In the genomic region with DNA sequence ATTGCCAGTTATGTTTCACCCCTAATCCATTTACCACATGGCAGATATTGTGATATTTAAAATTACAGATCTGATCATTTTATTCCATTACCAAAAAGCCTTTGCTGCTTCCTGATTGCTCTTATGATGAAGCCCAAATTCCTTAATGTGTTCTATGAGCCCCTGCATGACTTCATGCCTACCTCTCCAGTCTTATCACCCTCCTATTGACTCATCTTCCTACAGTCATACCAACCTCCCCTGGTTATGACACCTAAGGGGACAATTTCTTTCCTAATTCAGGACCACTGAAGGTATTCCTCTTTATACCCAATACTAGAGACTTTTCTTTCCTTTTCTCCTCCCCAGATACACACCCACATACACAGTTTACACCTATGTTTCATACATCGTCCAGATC, we compare ENCODE assay signal across 22 cellular contexts. TPM values are rescaled to one million over a fixed set of nuclear protein-coding genes. Genes with fewer than 3 reads are reported as not detected.
A peak's percentile ranks its signal among the peaks of the same experiment; 100 is the strongest.
DNase-seq lines count a peak whose midpoint lies in the region; ATAC-seq and TF ChIP-seq lines count a peak whose summit lies in the region.
"Had no signal": no experiment of that assay in that cellular context is flagged by ENCODE, and none has a peak within 500 bp of the region (broad histone marks: within the 10 kb centered on the region; RNA-seq: fewer than 3 reads in every experiment).

No MANE protein-coding gene starts in this region.

- H3K27ac ChIP-seq in endodermal cell (ENCODE audit: low read depth, low read length): no peak overlapping the region
- H3K27ac ChIP-seq: gastrocnemius medialis, RWPE1 had no signal

- H3K36me3 ChIP-seq in endodermal cell (ENCODE audit: control insufficient read depth, insufficient read depth, low read length): peaks cover 43% of the 10 kb centered on the region
- H3K36me3 ChIP-seq: gastrocnemius medialis had no signal

- peaks cover 19% of the 10 kb centered on the region for H3K9me3 ChIP-seq in endodermal cell (ENCODE audit: control insufficient read depth, low read length)
- H3K9me3 ChIP-seq: gastrocnemius medialis had no signal

- no peaks in the 10 kb centered on the region for H3K27me3 ChIP-seq in endodermal cell (ENCODE audit: control insufficient read depth, insufficient read depth, low read length, poor library complexity, severe bottlenecking)
- H3K27me3 ChIP-seq: gastrocnemius medialis had no signal

- peak overlapping the region in 1 of 2 donors; percentile 56 for H3K27ac Mint-ChIP-seq in activated naive CD4-positive, alpha-beta T cell treated with anti-CD3 and anti-CD28 coated beads, Interleukin-2, amount 50 U/mL, for 72 hours
- H3K27ac Mint-ChIP-seq in activated B cell treated with CpG ODN at 0.5 μM for 24 hours: peak overlapping the region; percentile 1
- H3K27ac Mint-ChIP-seq in memory B cell: peak overlapping the region; percentile 80
- no peak overlapping the region for H3K27ac Mint-ChIP-seq in endodermal cell
- no peak overlapping the region for H3K27ac Mint-ChIP-seq in activated T-helper 1 cell treated with anti-CD3 and anti-CD28 coated beads, Interleukin-12 subunit alpha, Interleukin-12 subunit beta, Interleukin-2, Interleukin-4 antibody, amounts not matched to agents 30 ng/mL and 10 ng/mL and 1 ng/mL, durations not matched to agents 14 hours and 24 hours and 36 hours
- H3K27ac Mint-ChIP-seq: activated naive CD8-positive, alpha-beta T cell treated with anti-CD3 and anti-CD28 coated beads, Interleukin-2, amount 10 ng/mL, durations not matched to agents 7 days and 5 days; dendritic cell treated with granulocyte-macrophage colony-stimulating factor and Interleukin-4, amounts not matched to agents 40 ng/mL and 50 ng/mL, for 4 days had no signal

- 89 to 100% methylated on average over 1 of the region's 1 CpG for WGBS in endodermal cell (ENCODE audit: insufficient coverage in 1 of 2, insufficient read length in 1 of 2), 2 experiments

- H3K9me3 Mint-ChIP-seq in activated naive CD4-positive, alpha-beta T cell treated with anti-CD3 and anti-CD28 coated beads, Interleukin-2, amount 50 U/mL, for 72 hours: peaks cover 7 to 14% of the 10 kb centered on the region in 2 donors
- H3K9me3 Mint-ChIP-seq in activated B cell treated with CpG ODN at 0.5 μM for 24 hours (peaks cover 3% of the 10 kb centered on the region), memory B cell (peaks cover 6% of the 10 kb centered on the region), endodermal cell (peaks cover 28% of the 10 kb centered on the region)
- H3K9me3 Mint-ChIP-seq in activated T-helper 1 cell treated with anti-CD3 and anti-CD28 coated beads, Interleukin-12 subunit alpha, Interleukin-12 subunit beta, Interleukin-2, Interleukin-4 antibody, amounts not matched to agents 30 ng/mL and 10 ng/mL and 1 ng/mL, durations not matched to agents 14 hours and 24 hours and 36 hours: peaks cover 9% of the 10 kb centered on the region

- intact Hi-C loops in activated B cell treated with CpG ODN at 0.5 μM for 24 hours (cut with micrococcal nuclease): no loop called here
- intact Hi-C loops in activated T-helper 1 cell treated with anti-CD3 and anti-CD28 coated beads, Interleukin-12 subunit alpha, Interleukin-12 subunit beta, Interleukin-2, Interleukin-4 antibody, amounts not matched to agents 30 ng/mL and 10 ng/mL and 1 ng/mL, durations not matched to agents 14 hours and 24 hours and 36 hours (cut with micrococcal nuclease): no loop called here

- H3K27me3 Mint-ChIP-seq in activated B cell treated with CpG ODN at 0.5 μM for 24 hours (no peaks in the 10 kb centered on the region), memory B cell (no peaks in the 10 kb centered on the region), endodermal cell (ENCODE audit: insufficient read depth) (no peaks in the 10 kb centered on the region)
- no peaks in the 10 kb centered on the region for H3K27me3 Mint-ChIP-seq in activated T-helper 1 cell treated with anti-CD3 and anti-CD28 coated beads, Interleukin-12 subunit alpha, Interleukin-12 subunit beta, Interleukin-2, Interleukin-4 antibody, amounts not matched to agents 30 ng/mL and 10 ng/mL and 1 ng/mL, durations not matched to agents 14 hours and 24 hours and 36 hours (ENCODE audit: insufficient read depth)
- H3K27me3 Mint-ChIP-seq: activated naive CD8-positive, alpha-beta T cell treated with anti-CD3 and anti-CD28 coated beads, Interleukin-2, amount 10 ng/mL, durations not matched to agents 7 days and 5 days; dendritic cell treated with granulocyte-macrophage colony-stimulating factor and Interleukin-4, amounts not matched to agents 40 ng/mL and 50 ng/mL, for 4 days had no signal

- H3K4me3 Mint-ChIP-seq in activated B cell treated with CpG ODN at 0.5 μM for 24 hours (no peak overlapping the region), memory B cell (no peak overlapping the region), endodermal cell (no peak overlapping the region)
- no peak overlapping the region for H3K4me3 Mint-ChIP-seq in activated T-helper 1 cell treated with anti-CD3 and anti-CD28 coated beads, Interleukin-12 subunit alpha, Interleukin-12 subunit beta, Interleukin-2, Interleukin-4 antibody, amounts not matched to agents 30 ng/mL and 10 ng/mL and 1 ng/mL, durations not matched to agents 14 hours and 24 hours and 36 hours
- H3K4me3 Mint-ChIP-seq: activated naive CD8-positive, alpha-beta T cell treated with anti-CD3 and anti-CD28 coated beads, Interleukin-2, amount 10 ng/mL, durations not matched to agents 7 days and 5 days; dendritic cell treated with granulocyte-macrophage colony-stimulating factor and Interleukin-4, amounts not matched to agents 40 ng/mL and 50 ng/mL, for 4 days had no signal

- H3K4me1 Mint-ChIP-seq in activated B cell treated with CpG ODN at 0.5 μM for 24 hours (peaks cover 13% of the 10 kb centered on the region), memory B cell (peaks cover 18% of the 10 kb centered on the region), endodermal cell (no peaks in the 10 kb centered on the region)
- H3K4me1 Mint-ChIP-seq in activated T-helper 1 cell treated with anti-CD3 and anti-CD28 coated beads, Interleukin-12 subunit alpha, Interleukin-12 subunit beta, Interleukin-2, Interleukin-4 antibody, amounts not matched to agents 30 ng/mL and 10 ng/mL and 1 ng/mL, durations not matched to agents 14 hours and 24 hours and 36 hours (ENCODE audit: low read depth): peaks cover 5% of the 10 kb centered on the region

- TF ChIP-seq CTCF in activated B cell treated with CpG ODN at 0.5 μM for 24 hours (IDR thresholded peaks at IDR 0.05): no peak
- TF ChIP-seq CTCF in endodermal cell (conservative IDR thresholded peaks at IDR 0.05): no peak

- no peaks in the 10 kb centered on the region for H3K4me1 ChIP-seq in endodermal cell (ENCODE audit: control insufficient read depth, insufficient read depth, low read length)
- H3K4me1 ChIP-seq: gastrocnemius medialis had no signal

- peaks cover 33 to 43% of the 10 kb centered on the region in 2 donors for H3K36me3 Mint-ChIP-seq in activated naive CD4-positive, alpha-beta T cell treated with anti-CD3 and anti-CD28 coated beads, Interleukin-2, amount 50 U/mL, for 72 hours
- H3K36me3 Mint-ChIP-seq in activated B cell treated with CpG ODN at 0.5 μM for 24 hours (ENCODE audit: low read depth) (peaks cover 81% of the 10 kb centered on the region), memory B cell (peaks cover 45% of the 10 kb centered on the region), endodermal cell (ENCODE audit: low read depth) (peaks cover 53% of the 10 kb centered on the region)
- peaks cover 40% of the 10 kb centered on the region for H3K36me3 Mint-ChIP-seq in activated T-helper 1 cell treated with anti-CD3 and anti-CD28 coated beads, Interleukin-12 subunit alpha, Interleukin-12 subunit beta, Interleukin-2, Interleukin-4 antibody, amounts not matched to agents 30 ng/mL and 10 ng/mL and 1 ng/mL, durations not matched to agents 14 hours and 24 hours and 36 hours (ENCODE audit: low read depth)

- DNase-seq in activated naive CD4-positive, alpha-beta T cell treated with anti-CD3 and anti-CD28 coated beads, Interleukin-2, amount 50 U/mL, for 72 hours (ENCODE audit: low spot score in 2 of 2): no peak
- no peak for DNase-seq in activated naive CD4-positive, alpha-beta T cell (lab: John Stamatoyannopoulos, UW)
- no peak for DNase-seq in activated B cell treated with CpG ODN at 0.5 μM for 24 hours
- DNase-seq in memory B cell (ENCODE audit: low spot score in 2 of 2): no peak
- DNase-seq in endodermal cell: no peak
- no peak for DNase-seq in activated T-helper 1 cell treated with anti-CD3 and anti-CD28 coated beads, Interleukin-12 subunit alpha, Interleukin-12 subunit beta, Interleukin-2, Interleukin-4 antibody, amounts not matched to agents 30 ng/mL and 10 ng/mL and 1 ng/mL, durations not matched to agents 14 hours and 24 hours and 36 hours (ENCODE audit: low spot score)
- DNase-seq: activated CD4-positive, alpha-beta T cell treated with anti-CD3 and anti-CD28 coated beads, Interleukin-2, amount 50 U/mL, for 48 hours; activated CD8-positive, alpha-beta memory T cell treated with anti-CD3 and anti-CD28 coated beads, Interleukin-2, amount 50 U/mL, for 48 hours; activated naive CD8-positive, alpha-beta T cell treated with anti-CD3 and anti-CD28 coated beads, Interleukin-2, amount 10 ng/mL, durations not matched to agents 7 days and 5 days; C1 segment of cervical spinal cord; gastrocnemius medialis; hippocampal formation; mesenchymal stem cell; NCI-H1092; NCI-H1694 treated with DMSO at 0.1 percent for 48 hours; NCI-H510A; T-helper 9 cell; trophoblast cell had no signal

- CTCF ChIA-PET in activated B cell treated with CpG ODN at 0.5 μM for 24 hours (lab: Charles Lee): no interaction called here

- H3K9ac ChIP-seq in endodermal cell (ENCODE audit: extremely low read depth, low read length, poor library complexity, severe bottlenecking): no peak overlapping the region

- no peak overlapping the region for H3K4me3 ChIP-seq in endodermal cell (ENCODE audit: low read length)
- H3K4me3 ChIP-seq: gastrocnemius medialis, GM12878 had no signal

- POLR2A ChIA-PET in activated B cell treated with CpG ODN at 0.5 μM for 24 hours (lab: Charles Lee): no interaction called here

- peak; percentile 54 to 90 for ATAC-seq in activated naive CD4-positive, alpha-beta T cell treated with anti-CD3 and anti-CD28 coated beads, Interleukin-2, amount 50 U/mL, for 72 hours
- ATAC-seq in activated B cell treated with CpG ODN at 0.5 μM for 24 hours (ENCODE audit: low read depth): no peak
- no peak for ATAC-seq in memory B cell (ENCODE audit: low read depth)
- ATAC-seq in GM18870 (IDR thresholded peaks at IDR 0.05; ENCODE audit: unreplicated experiment): no peak
- ATAC-seq: gastrocnemius medialis, GM12878 had no signal

RNA-seq across cellular contexts. Expression of gene TES, which starts 36.0 kb away (rescaled TPM):
- total RNA-seq in activated naive CD4-positive, alpha-beta T cell treated with anti-CD3 and anti-CD28 coated beads, Interleukin-2, amount 50 U/mL, for 72 hours: 10 to 100 TPM; 45.8 to 79.2 TPM
- total RNA-seq in activated B cell treated with CpG ODN at 0.5 μM for 24 hours (77.9 and 82.8 TPM in 2 replicates), endodermal cell (10 to 100 TPM; 23.1 to 31.0 TPM)
- 12.5 TPM for polyA plus RNA-seq in endodermal cell (2013, experiment 1 of 2)
- 12.4 TPM for polyA plus RNA-seq in endodermal cell (2013, experiment 2 of 2)
- total RNA-seq in activated T-helper 1 cell treated with anti-CD3 and anti-CD28 coated beads, Interleukin-12 subunit alpha, Interleukin-12 subunit beta, Interleukin-2, Interleukin-4 antibody, amounts not matched to agents 30 ng/mL and 10 ng/mL and 1 ng/mL, durations not matched to agents 14 hours and 24 hours and 36 hours: 36.2 and 38.4 TPM in 2 replicates

Comparison
In these comparisons a context has a peak if more than half of its experiments do, and no peak if none do; other contexts are left out.
1. ATAC-seq: peak in activated naive CD4-positive, alpha-beta T cell treated with anti-CD3 and anti-CD28 coated beads, Interleukin-2, amount 50 U/mL, for 72 hours (2 of 2); none in activated B cell treated with CpG ODN at 0.5 μM for 24 hours (single experiment), memory B cell (single experiment) and GM18870 (single experiment).
2. H3K27ac Mint-ChIP-seq: peak in activated B cell treated with CpG ODN at 0.5 μM for 24 hours (single experiment) and memory B cell (single experiment); none in endodermal cell (single experiment) and activated T-helper 1 cell treated with anti-CD3 and anti-CD28 coated beads, Interleukin-12 subunit alpha, Interleukin-12 subunit beta, Interleukin-2, Interleukin-4 antibody, amounts not matched to agents 30 ng/mL and 10 ng/mL and 1 ng/mL, durations not matched to agents 14 hours and 24 hours and 36 hours (single experiment).